ENCODE assay signal across 8 cellular contexts in the genomic region with DNA sequence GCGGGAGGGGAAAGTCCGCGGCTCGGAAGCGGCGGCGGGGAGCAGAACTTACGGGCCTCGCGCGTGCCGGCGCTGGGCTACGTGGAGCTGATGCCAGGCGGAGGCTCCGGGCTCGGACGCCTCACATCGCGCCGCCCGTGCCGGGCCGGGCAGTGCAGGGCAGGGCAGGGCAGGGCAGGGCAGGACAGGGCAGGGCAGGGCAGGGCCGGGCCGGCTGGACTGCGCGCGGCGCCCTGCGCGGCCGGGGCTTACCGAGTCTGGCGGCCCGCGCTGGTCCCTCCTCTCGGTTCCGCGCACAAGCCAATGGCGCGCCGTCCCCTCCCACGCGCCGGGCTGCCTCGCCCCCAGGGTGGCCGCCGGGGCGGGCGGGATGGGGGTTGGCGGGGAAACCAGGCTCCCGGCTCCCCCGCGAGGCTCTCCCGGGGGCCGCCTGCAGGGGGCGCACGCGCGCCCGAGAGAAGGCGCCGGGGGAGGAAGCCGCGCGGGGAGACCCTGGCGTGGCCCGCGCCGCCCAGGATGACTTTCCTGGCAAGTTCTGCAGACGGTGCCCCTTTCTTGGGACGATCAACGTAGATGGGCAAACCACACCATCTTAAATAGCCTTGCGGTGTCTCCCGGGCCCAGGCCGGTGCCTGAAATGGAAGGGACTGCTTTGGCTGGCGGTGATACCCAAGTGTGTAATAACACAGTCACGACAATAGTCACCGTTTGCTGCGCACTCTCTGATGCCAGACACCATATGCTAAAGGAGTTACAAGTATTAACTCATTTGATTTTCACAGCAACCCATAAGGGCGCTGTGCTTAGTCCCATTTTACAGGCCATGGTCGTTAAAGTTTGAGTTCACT. TPM values are rescaled to one million over a fixed set of nuclear protein-coding genes. Genes with fewer than 3 reads are reported as not detected.
DNase-seq lines count a peak whose midpoint lies in the region; ATAC-seq and TF ChIP-seq lines count a peak whose summit lies in the region.

A gene with protein sequence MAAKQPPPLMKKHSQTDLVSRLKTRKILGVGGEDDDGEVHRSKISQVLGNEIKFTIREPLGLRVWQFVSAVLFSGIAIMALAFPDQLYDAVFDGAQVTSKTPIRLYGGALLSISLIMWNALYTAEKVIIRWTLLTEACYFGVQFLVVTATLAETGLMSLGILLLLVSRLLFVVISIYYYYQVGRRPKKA (minus strand): TSS at position 259 of the 848 bp plus-strand sequence. CDS start 12,548 bp downstream, outside the sequence.

- no peak within 1 kb of the TSS for H4K5ac ChIP-seq in mesendoderm (ENCODE audit: low read length)

- H2BK5ac ChIP-seq in mesendoderm (ENCODE audit: low read length): peak within 1 kb of the TSS; percentile 70

- no peak within 1 kb of the TSS for H2AK5ac ChIP-seq in mesendoderm (ENCODE audit: low read length)

- TF ChIP-seq CTCF in GM10248 (IDR thresholded peaks at IDR 0.05; ENCODE audit: control extremely low read depth, extremely low read depth, low read depth, missing control alignments): peak; percentile 45

- WGBS in mesendoderm (ENCODE audit: extremely low coverage, insufficient coverage, low lambda C conversion rate): no CpG with 5 or more reads among the region's 83 CpGs

- no peaks in the 10 kb centered on the region for H3K9me3 Mint-ChIP-seq in activated CD4-positive, alpha-beta memory T cell treated with anti-CD3 and anti-CD28 coated beads, Interleukin-2, amount 10 ng/mL, durations not matched to agents 7 days and 5 days

- peak within 1 kb of the TSS; percentile 54 for H3K23ac ChIP-seq in mesendoderm (ENCODE audit: low read length)

- peaks cover 8% of the 10 kb centered on the region for H3K79me1 ChIP-seq in mesendoderm (ENCODE audit: low read length)

- H3K4me3 Mint-ChIP-seq in activated CD4-positive, alpha-beta memory T cell treated with anti-CD3 and anti-CD28 coated beads, Interleukin-2, amount 10 ng/mL, durations not matched to agents 7 days and 5 days: peak within 1 kb of the TSS; percentile 57

- H3K4me1 ChIP-seq in mesendoderm (ENCODE audit: control insufficient read depth, low read depth, low read length): peaks cover 25% of the 10 kb centered on the region

- ATAC-seq in GM21723 (IDR thresholded peaks at IDR 0.05; ENCODE audit: unreplicated experiment): no peak

- H3K4ac ChIP-seq in mesendoderm (ENCODE audit: low read depth, low read length): peak within 1 kb of the TSS; percentile 44

- H3K27me3 ChIP-seq in mesendoderm (ENCODE audit: insufficient read depth, low read length, poor library complexity): no peaks in the 10 kb centered on the region

- H3K36me3 ChIP-seq in mesendoderm (ENCODE audit: control insufficient read depth, insufficient read depth, low read length): no peaks in the 10 kb centered on the region

- peak within 1 kb of the TSS; percentile 94 for H3K56ac ChIP-seq in mesendoderm (ENCODE audit: low read length)

- peak within 1 kb of the TSS; percentile 63 for H3K4me2 ChIP-seq in mesendoderm (ENCODE audit: low read length)

- CTCF ChIA-PET in GM10248 (lab: Yijun Ruan, JAX): interaction anchor here (1.0 to 1.5 kb wide), 2 partner anchors 10 to 153 kb away, joined by 3 to 5 read pairs; no protein-coding TSS in a partner anchor
- CTCF ChIA-PET in activated CD4-positive, alpha-beta memory T cell treated with anti-CD3 and anti-CD28 coated beads, Interleukin-2, amount 10 ng/mL, durations not matched to agents 7 days and 5 days (lab: Charles Lee): interaction anchor here (1.0 to 1.3 kb wide), 4 partner anchors 14 to 160 kb away, joined by 3 to 4 read pairs (median 4); no protein-coding TSS in a partner anchor

- peaks cover 12% of the 10 kb centered on the region for H3K4me1 Mint-ChIP-seq in activated CD4-positive, alpha-beta memory T cell treated with anti-CD3 and anti-CD28 coated beads, Interleukin-2, amount 10 ng/mL, durations not matched to agents 7 days and 5 days

- DNase-seq in GM10248 (ENCODE audit: extremely low spot score) (peak; percentile 58), NCI-H1694 treated with DMSO at 0.1 percent for 48 hours (lab: John Stamatoyannopoulos, UW) (peak; percentile 80), mesendoderm (no peak), kidney glomerular epithelial cell (lab: John Stamatoyannopoulos, UW) (no peak)
- DNase-seq in activated CD4-positive, alpha-beta memory T cell treated with anti-CD3 and anti-CD28 coated beads, Interleukin-2, amount 10 ng/mL, durations not matched to agents 7 days and 5 days: peak; percentile 44
- DNase-seq in effector CD8-positive, alpha-beta T cell (lab: John Stamatoyannopoulos, UW): peak; percentile 11
- peak; percentile 68 for DNase-seq in stimulated activated CD8-positive, alpha-beta memory T cell treated with anti-CD3 and anti-CD28 coated beads, Interleukin-12 subunit alpha, Interleukin-12 subunit beta, amount 100 ng/mL, for 4 hours (ENCODE audit: low read depth)

- H3K79me2 ChIP-seq in mesendoderm (ENCODE audit: control insufficient read depth, insufficient read depth, low read length): peaks cover 2% of the 10 kb centered on the region

- H3K18ac ChIP-seq in mesendoderm (ENCODE audit: low read length): peak within 1 kb of the TSS; percentile 93

- H3K27ac Mint-ChIP-seq in activated CD4-positive, alpha-beta memory T cell treated with anti-CD3 and anti-CD28 coated beads, Interleukin-2, amount 10 ng/mL, durations not matched to agents 7 days and 5 days: no peak within 1 kb of the TSS

- peak within 1 kb of the TSS; percentile 17 for H2BK120ac ChIP-seq in mesendoderm (ENCODE audit: low read depth, low read length)

- peak within 1 kb of the TSS; percentile 77 for H3K4me3 ChIP-seq in mesendoderm (ENCODE audit: low read length)

- peaks cover 31% of the 10 kb centered on the region for H3K27me3 Mint-ChIP-seq in activated CD4-positive, alpha-beta memory T cell treated with anti-CD3 and anti-CD28 coated beads, Interleukin-2, amount 10 ng/mL, durations not matched to agents 7 days and 5 days

- peak within 1 kb of the TSS; percentile 84 for H4K8ac ChIP-seq in mesendoderm (ENCODE audit: low read depth, low read length)

- peak within 1 kb of the TSS; percentile 87 for H3K9ac ChIP-seq in mesendoderm (ENCODE audit: low read length)

- no peak within 1 kb of the TSS for H2BK15ac ChIP-seq in mesendoderm (replicated peaks; ENCODE audit: low read depth)

- no peaks in the 10 kb centered on the region for H3K36me3 Mint-ChIP-seq in activated CD4-positive, alpha-beta memory T cell treated with anti-CD3 and anti-CD28 coated beads, Interleukin-2, amount 10 ng/mL, durations not matched to agents 7 days and 5 days (ENCODE audit: low read depth)

- POLR2A ChIA-PET in GM10248 (lab: Yijun Ruan, JAX): no interaction called here
- POLR2A ChIA-PET in activated CD4-positive, alpha-beta memory T cell treated with anti-CD3 and anti-CD28 coated beads, Interleukin-2, amount 10 ng/mL, durations not matched to agents 7 days and 5 days (lab: Charles Lee): no interaction called here

- H3K27ac ChIP-seq in mesendoderm (ENCODE audit: low read depth, low read length): peak within 1 kb of the TSS; percentile 69

RNA-seq across cellular contexts. Expression of the gene that starts here (rescaled TPM):
- under 1 TPM; 0.73 to 0.81 TPM for total RNA-seq in activated CD4-positive, alpha-beta memory T cell treated with anti-CD3 and anti-CD28 coated beads, Interleukin-2, amount 10 ng/mL, durations not matched to agents 7 days and 5 days
- polyA plus RNA-seq in mesendoderm (2013, experiment 1 of 2): 23.1 TPM
- polyA plus RNA-seq in mesendoderm (2013, experiment 2 of 2): 24.6 TPM

Comparison
In these comparisons a context has a peak if more than half of its experiments do, and no peak if none do; other contexts are left out.
1. Peak in DNase-seq in activated CD4-positive, alpha-beta memory T cell treated with anti-CD3 and anti-CD28 coated beads, Interleukin-2, amount 10 ng/mL, durations not matched to agents 7 days and 5 days; RNA of the gene not detected or under 1 TPM.
2. DNase-seq: peak in GM10248 (single experiment), NCI-H1694 treated with DMSO at 0.1 percent for 48 hours (single experiment), effector CD8-positive, alpha-beta T cell (single experiment) and stimulated activated CD8-positive, alpha-beta memory T cell treated with anti-CD3 and anti-CD28 coated beads, Interleukin-12 subunit alpha, Interleukin-12 subunit beta, amount 100 ng/mL, for 4 hours (single experiment); none in mesendoderm (single experiment) and kidney glomerular epithelial cell (single experiment).